In genomic region chr2:169732583-169733358, GRCh38 we compare ENCODE assay signal across 1 cellular context.
TF ChIP-seq lines count a peak whose summit lies in the region.

No MANE protein-coding gene starts in this region.

TF ChIP-seq in WTC11, 78 proteins besides CTCF, POLR2A, EP300 and RAD21 (continued from another document):
- no peak for TF ChIP-seq IRF1 (CRISPR knock-in tag; IDR thresholded peaks at IDR 0.05)
- TF ChIP-seq ZNF671 (CRISPR knock-in tag; IDR thresholded peaks at IDR 0.05) = no peak
TF ChIP-seq in WTC11: peak in this region for 2.
